In the genomic region with DNA sequence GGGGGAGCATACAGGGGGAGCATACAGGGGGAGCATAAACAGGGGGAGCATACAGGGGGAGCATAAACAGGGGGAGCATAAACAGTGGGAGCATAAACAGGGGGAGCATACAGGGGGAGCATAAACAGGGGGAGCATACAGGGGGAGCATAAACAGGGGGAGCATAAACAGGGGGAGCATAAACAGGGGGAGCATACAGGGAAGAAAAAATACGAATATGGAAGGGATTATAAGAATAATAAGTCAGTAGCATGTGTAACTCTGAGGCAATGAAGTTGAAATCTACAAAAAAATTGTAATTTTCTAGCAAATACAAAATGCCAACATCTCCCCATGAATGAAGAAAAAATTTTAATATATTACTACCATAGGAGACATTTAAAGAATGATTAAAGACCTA, we compare ENCODE assay signal across 1 cellular context.
TF ChIP-seq lines count a peak whose summit lies in the region.
"Not testable (repeated sequence)": the region's sequence is repeated elsewhere in the genome, so short reads cannot be mapped to it uniquely, and the experiment has no call there.

No MANE protein-coding gene starts in this region.

- CTCF ChIA-PET in HEK293 (lab: Yijun Ruan, JAX): interaction anchor here (1.2 kb wide), 1 partner anchor 13 kb away, joined by 6 read pairs; no protein-coding TSS in a partner anchor

- not testable (repeated sequence) for H3K9me3 ChIP-seq in HEK293 (ENCODE audit: control insufficient read depth, insufficient read depth, low read depth, low read length)

- H3K4me3 ChIP-seq in HEK293 (ENCODE audit: low read depth, low read length): not testable (repeated sequence)

- TF ChIP-seq CTCF in HEK293 (tag by site-specific recombination; IDR thresholded peaks at IDR 0.05): not testable (repeated sequence)

- H3K27ac ChIP-seq in HEK293 (ENCODE audit: extremely low read depth, low read depth, low read length): not testable (repeated sequence)

- not testable (repeated sequence) for H3K36me3 ChIP-seq in HEK293 (ENCODE audit: control insufficient read depth in 2 of 2, insufficient read depth in 1 of 2, low read length in 2 of 2)

- not testable (repeated sequence) for H3K4me1 ChIP-seq in HEK293 (ENCODE audit: control insufficient read depth, insufficient read depth, low read length)

- POLR2A ChIA-PET in HEK293 (lab: Yijun Ruan, JAX): not testable (repeated sequence)

TF ChIP-seq in HEK293, 187 proteins besides CTCF, POLR2A, EP300 and RAD21:
- peak; percentile 100 for TF ChIP-seq ZNF701 (tag by site-specific recombination; IDR thresholded peaks at IDR 0.05)
